10 cellular contexts compared by ENCODE assay signal in genomic region chr3:124246949-124247348, GRCh38.
A peak's percentile ranks its signal among the peaks of the same experiment; 100 is the strongest.
DNase-seq lines count a peak whose midpoint lies in the region; ATAC-seq and TF ChIP-seq lines count a peak whose summit lies in the region.
"Had no signal": no experiment of that assay in that cellular context is flagged by ENCODE, and none has a peak within 500 bp of the region (broad histone marks: within the 10 kb centered on the region; RNA-seq: fewer than 3 reads in every experiment).

No MANE protein-coding gene starts in this region.

- H3K27me3 Mint-ChIP-seq in CD4-positive, alpha-beta T cell = peaks cover 33% of the 10 kb centered on the region

- no peaks in the 10 kb centered on the region for H3K36me3 Mint-ChIP-seq in CD4-positive, alpha-beta T cell (ENCODE audit: low read depth)

- H2AFZ ChIP-seq in smooth muscle cell (ENCODE audit: low read depth) = no peak overlapping the region

- H3K4me1 ChIP-seq in colonic mucosa (peaks cover 6% of the 10 kb centered on the region), smooth muscle cell (ENCODE audit: low read depth) (peaks cover 4% of the 10 kb centered on the region), tibial nerve (peaks cover 0 to 29% (median 12%) of the 10 kb centered on the region in 4 donors)

- H3K4me3 Mint-ChIP-seq in CD4-positive, alpha-beta T cell = no peak overlapping the region

- no peak for TF ChIP-seq EP300 in tibial nerve (IDR thresholded peaks at IDR 0.05)

- H3K36me3 ChIP-seq in colonic mucosa (no peaks in the 10 kb centered on the region), smooth muscle cell (ENCODE audit: low read depth) (no peaks in the 10 kb centered on the region), tibial nerve (no peaks in the 10 kb centered on the region)
- H3K36me3 ChIP-seq: BLaER1 had no signal

- H3K4me1 Mint-ChIP-seq in CD4-positive, alpha-beta T cell (ENCODE audit: low read depth) = no peaks in the 10 kb centered on the region

- H3F3A ChIP-seq in smooth muscle cell (ENCODE audit: low read depth) = peaks cover 9% of the 10 kb centered on the region

- TF ChIP-seq POLR2A in tibial nerve (IDR thresholded peaks at IDR 0.05) = no peak

- H3K9ac ChIP-seq in colonic mucosa (ENCODE audit: low read depth in 2 of 2, low read length in 2 of 2) (no peak overlapping the region), smooth muscle cell (ENCODE audit: low read depth) (no peak overlapping the region)
- H3K9ac ChIP-seq: BLaER1 had no signal

- H3K79me2 ChIP-seq in smooth muscle cell (ENCODE audit: low read depth) = no peaks in the 10 kb centered on the region

- no peaks in the 10 kb centered on the region for H4K20me1 ChIP-seq in smooth muscle cell (ENCODE audit: low read depth)

- intact Hi-C loops in colonic mucosa (cut with DNase I) = no loop called here
- intact Hi-C loops in CD4-positive, alpha-beta T cell (cut with DNase I, micrococcal nuclease) = no loop called here

- H3K4me3 ChIP-seq in colonic mucosa (no peak overlapping the region), smooth muscle cell (no peak overlapping the region), tibial nerve (no peak overlapping the region)
- H3K4me3 ChIP-seq: BLaER1, SK-N-MC had no signal

- H3K27ac Mint-ChIP-seq in CD4-positive, alpha-beta T cell = no peak overlapping the region

- no peaks in the 10 kb centered on the region for H3K27me3 ChIP-seq in colonic mucosa
- H3K27me3 ChIP-seq in smooth muscle cell (ENCODE audit: low read depth) = no peaks in the 10 kb centered on the region
- peaks cover 5% of the 10 kb centered on the region for H3K27me3 ChIP-seq in CD4-positive, alpha-beta T cell (ENCODE audit: control insufficient read depth, insufficient read depth, low read length)
- H3K27me3 ChIP-seq in tibial nerve = no peaks in the 10 kb centered on the region
- H3K27me3 ChIP-seq: BLaER1 had no signal

- H3K9me3 Mint-ChIP-seq in CD4-positive, alpha-beta T cell = no peaks in the 10 kb centered on the region

- H3K9me3 ChIP-seq in colonic mucosa (no peaks in the 10 kb centered on the region), smooth muscle cell (replicated peaks; ENCODE audit: low read depth) (no peaks in the 10 kb centered on the region), tibial nerve (no peaks in the 10 kb centered on the region)
- no peaks in the 10 kb centered on the region for H3K9me3 ChIP-seq in CD4-positive, alpha-beta T cell (ENCODE audit: control insufficient read depth, low read length)
- H3K9me3 ChIP-seq: BLaER1 had no signal

- CTCF ChIA-PET in CD4-positive, alpha-beta T cell (lab: Charles Lee) = no interaction called here

- TF ChIP-seq CTCF in colonic mucosa (IDR thresholded peaks at IDR 0.05) (peak; percentile 37), smooth muscle cell (IDR thresholded peaks at IDR 0.05; ENCODE audit: borderline replicate concordance, insufficient read depth, poor library complexity, severe bottlenecking) (peak; percentile 29), tibial nerve (IDR thresholded peaks at IDR 0.05) (no peak)
- no peak for TF ChIP-seq CTCF in CD4-positive, alpha-beta T cell (IDR thresholded peaks at IDR 0.05)

- 93% methylated on average over 2 of the region's 2 CpGs for WGBS in smooth muscle cell (ENCODE audit: low lambda C conversion rate)
- WGBS in tibial nerve, 2 donors = 78 to 80% methylated on average over 2 of the region's 2 CpGs

- H3K27ac ChIP-seq in colonic mucosa = no peak overlapping the region
- no peak overlapping the region for H3K27ac ChIP-seq in smooth muscle cell (ENCODE audit: low read depth)
- no peak overlapping the region for H3K27ac ChIP-seq in CD4-positive, alpha-beta T cell (ENCODE audit: low read depth, low read length)
- H3K27ac ChIP-seq in tibial nerve = peak overlapping the region in 2 of 4 donors; percentile 74 to 80
- H3K27ac ChIP-seq: BLaER1, SK-N-MC had no signal

- no peak for ATAC-seq in GM19395 (IDR thresholded peaks at IDR 0.05; ENCODE audit: unreplicated experiment)
- no peak for ATAC-seq in CD4-positive, alpha-beta T cell (ENCODE audit: poor library complexity)

- POLR2A ChIA-PET in CD4-positive, alpha-beta T cell (lab: Charles Lee) = no interaction called here

- H3K4me2 ChIP-seq in smooth muscle cell = no peak overlapping the region
- H3K4me2 ChIP-seq: BLaER1 had no signal

- peak; percentile 59 for DNase-seq in NCI-H2171 treated with DMSO at 0.1 percent for 48 hours (lab: John Stamatoyannopoulos, UW)
- no peak for DNase-seq in NCI-H2171 (lab: John Stamatoyannopoulos, UW)
- peak; percentile 75 for DNase-seq in NCI-H2107 treated with DMSO at 0.1 percent for 48 hours (lab: John Stamatoyannopoulos, UW; ENCODE audit: unreplicated experiment)
- DNase-seq in colonic mucosa = peak; percentile 36
- DNase-seq in smooth muscle cell (lab: John Stamatoyannopoulos, UW; ENCODE audit: unreplicated experiment) = no peak
- no peak for DNase-seq in CD4-positive, alpha-beta T cell
- no peak for DNase-seq in tibial nerve (ENCODE audit: low spot score in 2 of 2)

Comparison
In these comparisons a context has a peak if more than half of its experiments do, and no peak if none do; other contexts are left out.
1. DNase-seq: peak in NCI-H2171 treated with DMSO at 0.1 percent for 48 hours (single experiment), NCI-H2107 treated with DMSO at 0.1 percent for 48 hours (single experiment) and colonic mucosa (single experiment); none in NCI-H2171 (single experiment), smooth muscle cell (single experiment), CD4-positive, alpha-beta T cell (0 of 10) and tibial nerve (0 of 2).
2. CTCF ChIP-seq: peak in colonic mucosa (single experiment) and smooth muscle cell (single experiment); none in CD4-positive, alpha-beta T cell (single experiment) and tibial nerve (0 of 5).